Comparison of ENCODE assay signal across 2 cellular contexts in the genomic region with DNA sequence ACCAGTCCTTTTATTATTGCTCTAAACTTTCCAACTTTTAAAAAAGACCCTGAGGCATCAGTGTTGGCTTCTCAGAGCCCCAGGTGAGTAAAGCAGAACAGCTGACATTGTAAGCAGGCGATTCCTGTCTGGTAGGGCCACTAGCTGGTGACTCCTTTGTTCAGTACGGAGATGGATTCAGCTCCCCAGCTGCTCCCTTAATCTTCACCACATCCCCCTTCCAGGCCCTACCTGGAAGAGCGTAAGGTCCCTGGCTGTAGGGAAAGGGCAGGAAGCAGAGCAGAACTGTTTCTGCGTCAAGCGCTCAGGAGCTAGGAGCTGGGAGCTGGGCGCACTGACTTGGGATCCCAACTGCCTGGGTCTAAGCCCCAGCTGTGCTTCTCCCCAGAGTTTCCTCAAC.
TF ChIP-seq lines count a peak whose summit lies in the region.

No MANE protein-coding gene starts in this region.

TF ChIP-seq in GM23338, 12 proteins besides CTCF, POLR2A, EP300 and RAD21:
- TF ChIP-seq, protein P1, sequence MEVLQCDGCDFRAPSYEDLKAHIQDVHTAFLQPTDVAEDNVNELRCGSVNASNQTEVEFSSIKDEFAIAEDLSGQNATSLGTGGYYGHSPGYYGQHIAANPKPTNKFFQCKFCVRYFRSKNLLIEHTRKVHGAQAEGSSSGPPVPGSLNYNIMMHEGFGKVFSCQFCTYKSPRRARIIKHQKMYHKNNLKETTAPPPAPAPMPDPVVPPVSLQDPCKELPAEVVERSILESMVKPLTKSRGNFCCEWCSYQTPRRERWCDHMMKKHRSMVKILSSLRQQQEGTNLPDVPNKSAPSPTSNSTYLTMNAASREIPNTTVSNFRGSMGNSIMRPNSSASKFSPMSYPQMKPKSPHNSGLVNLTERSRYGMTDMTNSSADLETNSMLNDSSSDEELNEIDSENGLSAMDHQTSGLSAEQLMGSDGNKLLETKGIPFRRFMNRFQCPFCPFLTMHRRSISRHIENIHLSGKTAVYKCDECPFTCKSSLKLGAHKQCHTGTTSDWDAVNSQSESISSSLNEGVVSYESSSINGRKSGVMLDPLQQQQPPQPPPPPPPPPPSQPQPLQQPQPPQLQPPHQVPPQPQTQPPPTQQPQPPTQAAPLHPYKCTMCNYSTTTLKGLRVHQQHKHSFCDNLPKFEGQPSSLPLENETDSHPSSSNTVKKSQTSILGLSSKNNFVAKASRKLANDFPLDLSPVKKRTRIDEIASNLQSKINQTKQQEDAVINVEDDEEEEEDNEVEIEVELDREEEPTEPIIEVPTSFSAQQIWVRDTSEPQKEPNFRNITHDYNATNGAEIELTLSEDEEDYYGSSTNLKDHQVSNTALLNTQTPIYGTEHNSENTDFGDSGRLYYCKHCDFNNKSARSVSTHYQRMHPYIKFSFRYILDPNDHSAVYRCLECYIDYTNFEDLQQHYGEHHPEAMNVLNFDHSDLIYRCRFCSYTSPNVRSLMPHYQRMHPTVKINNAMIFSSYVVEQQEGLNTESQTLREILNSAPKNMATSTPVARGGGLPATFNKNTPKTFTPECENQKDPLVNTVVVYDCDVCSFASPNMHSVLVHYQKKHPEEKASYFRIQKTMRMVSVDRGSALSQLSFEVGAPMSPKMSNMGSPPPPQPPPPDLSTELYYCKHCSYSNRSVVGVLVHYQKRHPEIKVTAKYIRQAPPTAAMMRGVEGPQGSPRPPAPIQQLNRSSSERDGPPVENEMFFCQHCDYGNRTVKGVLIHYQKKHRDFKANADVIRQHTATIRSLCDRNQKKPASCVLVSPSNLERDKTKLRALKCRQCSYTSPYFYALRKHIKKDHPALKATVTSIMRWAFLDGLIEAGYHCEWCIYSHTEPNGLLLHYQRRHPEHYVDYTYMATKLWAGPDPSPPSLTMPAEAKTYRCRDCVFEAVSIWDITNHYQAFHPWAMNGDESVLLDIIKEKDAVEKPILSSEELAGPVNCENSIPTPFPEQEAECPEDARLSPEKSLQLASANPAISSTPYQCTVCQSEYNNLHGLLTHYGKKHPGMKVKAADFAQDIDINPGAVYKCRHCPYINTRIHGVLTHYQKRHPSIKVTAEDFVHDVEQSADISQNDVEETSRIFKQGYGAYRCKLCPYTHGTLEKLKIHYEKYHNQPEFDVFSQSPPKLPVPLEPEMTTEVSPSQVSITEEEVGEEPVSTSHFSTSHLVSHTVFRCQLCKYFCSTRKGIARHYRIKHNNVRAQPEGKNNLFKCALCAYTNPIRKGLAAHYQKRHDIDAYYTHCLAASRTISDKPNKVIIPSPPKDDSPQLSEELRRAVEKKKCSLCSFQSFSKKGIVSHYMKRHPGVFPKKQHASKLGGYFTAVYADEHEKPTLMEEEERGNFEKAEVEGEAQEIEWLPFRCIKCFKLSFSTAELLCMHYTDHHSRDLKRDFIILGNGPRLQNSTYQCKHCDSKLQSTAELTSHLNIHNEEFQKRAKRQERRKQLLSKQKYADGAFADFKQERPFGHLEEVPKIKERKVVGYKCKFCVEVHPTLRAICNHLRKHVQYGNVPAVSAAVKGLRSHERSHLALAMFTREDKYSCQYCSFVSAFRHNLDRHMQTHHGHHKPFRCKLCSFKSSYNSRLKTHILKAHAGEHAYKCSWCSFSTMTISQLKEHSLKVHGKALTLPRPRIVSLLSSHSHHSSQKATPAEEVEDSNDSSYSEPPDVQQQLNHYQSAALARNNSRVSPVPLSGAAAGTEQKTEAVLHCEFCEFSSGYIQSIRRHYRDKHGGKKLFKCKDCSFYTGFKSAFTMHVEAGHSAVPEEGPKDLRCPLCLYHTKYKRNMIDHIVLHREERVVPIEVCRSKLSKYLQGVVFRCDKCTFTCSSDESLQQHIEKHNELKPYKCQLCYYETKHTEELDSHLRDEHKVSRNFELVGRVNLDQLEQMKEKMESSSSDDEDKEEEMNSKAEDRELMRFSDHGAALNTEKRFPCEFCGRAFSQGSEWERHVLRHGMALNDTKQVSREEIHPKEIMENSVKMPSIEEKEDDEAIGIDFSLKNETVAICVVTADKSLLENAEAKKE (CRISPR knock-in tag; IDR thresholded peaks at IDR 0.05): peak; percentile 62; the same call in 1 of the 2 replicates
- TF ChIP-seq ZNF114 (CRISPR knock-in tag; IDR thresholded peaks at IDR 0.05): no peak

TF ChIP-seq in IMR-90, 13 proteins besides CTCF, POLR2A, EP300 and RAD21:
- TF ChIP-seq NFE2L2 (IDR thresholded peaks at IDR 0.05; ENCODE audit: low read depth, low read length) (no peak), FOS (IDR thresholded peaks at IDR 0.05; ENCODE audit: low read depth, low read length) (no peak), RFX5 (IDR thresholded peaks at IDR 0.05; ENCODE audit: low read depth, low read length) (no peak), RCOR1 (IDR thresholded peaks at IDR 0.05; ENCODE audit: insufficient replicate concordance, low read length) (no peak), MAFK (IDR thresholded peaks at IDR 0.05; ENCODE audit: low read depth, low read length) (no peak), SMC3 (IDR thresholded peaks at IDR 0.05; ENCODE audit: low read depth, low read length) (no peak), CEBPB (IDR thresholded peaks at IDR 0.05; ENCODE audit: low read depth, low read length) (no peak), BHLHE40 (IDR thresholded peaks at IDR 0.05; ENCODE audit: low read depth, low read length) (no peak)
- TF ChIP-seq, protein P2, sequence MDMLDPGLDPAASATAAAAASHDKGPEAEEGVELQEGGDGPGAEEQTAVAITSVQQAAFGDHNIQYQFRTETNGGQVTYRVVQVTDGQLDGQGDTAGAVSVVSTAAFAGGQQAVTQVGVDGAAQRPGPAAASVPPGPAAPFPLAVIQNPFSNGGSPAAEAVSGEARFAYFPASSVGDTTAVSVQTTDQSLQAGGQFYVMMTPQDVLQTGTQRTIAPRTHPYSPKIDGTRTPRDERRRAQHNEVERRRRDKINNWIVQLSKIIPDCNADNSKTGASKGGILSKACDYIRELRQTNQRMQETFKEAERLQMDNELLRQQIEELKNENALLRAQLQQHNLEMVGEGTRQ (IDR thresholded peaks at IDR 0.05; ENCODE audit: low read depth, low read length): no peak
- TF ChIP-seq, protein P3, sequence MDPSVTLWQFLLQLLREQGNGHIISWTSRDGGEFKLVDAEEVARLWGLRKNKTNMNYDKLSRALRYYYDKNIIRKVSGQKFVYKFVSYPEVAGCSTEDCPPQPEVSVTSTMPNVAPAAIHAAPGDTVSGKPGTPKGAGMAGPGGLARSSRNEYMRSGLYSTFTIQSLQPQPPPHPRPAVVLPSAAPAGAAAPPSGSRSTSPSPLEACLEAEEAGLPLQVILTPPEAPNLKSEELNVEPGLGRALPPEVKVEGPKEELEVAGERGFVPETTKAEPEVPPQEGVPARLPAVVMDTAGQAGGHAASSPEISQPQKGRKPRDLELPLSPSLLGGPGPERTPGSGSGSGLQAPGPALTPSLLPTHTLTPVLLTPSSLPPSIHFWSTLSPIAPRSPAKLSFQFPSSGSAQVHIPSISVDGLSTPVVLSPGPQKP (IDR thresholded peaks at IDR 0.05; ENCODE audit: borderline replicate concordance, low read depth, low read length): no peak
